Comparison of ENCODE assay signal across 22 cellular contexts in genomic region chrX:22313757-22314156, GRCh38. TPM values are rescaled to one million over a fixed set of nuclear protein-coding genes. Genes with fewer than 3 reads are reported as not detected.
A peak's percentile ranks its signal among the peaks of the same experiment; 100 is the strongest.
DNase-seq lines count a peak whose midpoint lies in the region; FAIRE-seq and TF ChIP-seq lines count a peak whose summit lies in the region.
"Had no signal": no experiment of that assay in that cellular context is flagged by ENCODE, and none has a peak within 500 bp of the region (broad histone marks: within the 10 kb centered on the region; RNA-seq: fewer than 3 reads in every experiment).

No MANE protein-coding gene starts in this region.

- H2BK15ac ChIP-seq in H1 (ENCODE audit: low read length), result no peak overlapping the region

- peak overlapping the region; percentile 12; the same call in 1 of the 2 replicates for H2BK12ac ChIP-seq in H1 (ENCODE audit: low read depth, low read length)

- 0 out of 2 replicates have a peak overlapping the region, but pooled peaks have one; percentile 79 for H2BK5ac ChIP-seq in H1 (ENCODE audit: low read depth, low read length)

- H3K36me3 Mint-ChIP-seq in activated CD4-positive, alpha-beta memory T cell treated with anti-CD3 and anti-CD28 coated beads for 36 hours, result no peaks in the 10 kb centered on the region
- H3K36me3 Mint-ChIP-seq: CD8-positive, alpha-beta T cell had no signal

- no peak overlapping the region for H3K4ac ChIP-seq in H1 (replicated peaks; ENCODE audit: insufficient read length, low read depth, low read length)

- no peak overlapping the region for H4K91ac ChIP-seq in H1 (replicated peaks; ENCODE audit: insufficient read length, low read length)

- H3K14ac ChIP-seq in H1 (ENCODE audit: insufficient read length), result no peak overlapping the region

- no peaks in the 10 kb centered on the region for H3K9me3 Mint-ChIP-seq in activated CD4-positive, alpha-beta memory T cell treated with anti-CD3 and anti-CD28 coated beads for 36 hours
- H3K9me3 Mint-ChIP-seq: CD8-positive, alpha-beta T cell had no signal

- no peak overlapping the region for H3K23ac ChIP-seq in H1 (ENCODE audit: insufficient read length)

- H3K27me3 ChIP-seq in H1 (replicated peaks in 1 of 4; ENCODE audit: control insufficient read depth in 3 of 4, extremely low read depth in 1 of 4, insufficient read depth in 3 of 4, low read length in 3 of 4), result no peaks in the 10 kb centered on the region
- H3K27me3 ChIP-seq: BLaER1 treated with 17β-estradiol and CSF1 and Interleukin-3, amounts not matched to agents 10 nM and 100 nM had no signal

- H3K27ac Mint-ChIP-seq in activated CD4-positive, alpha-beta memory T cell treated with anti-CD3 and anti-CD28 coated beads for 36 hours, result no peak overlapping the region
- H3K27ac Mint-ChIP-seq: CD8-positive, alpha-beta T cell had no signal

- H2BK120ac ChIP-seq in H1 (replicated peaks; ENCODE audit: low read depth, low read length), result no peak overlapping the region

- TF ChIP-seq EP300 in H1 (IDR thresholded peaks at IDR 0.05; ENCODE audit: borderline replicate concordance in 1 of 2, low read depth in 2 of 2, low read length in 2 of 2), result no peak

- H2BK20ac ChIP-seq in H1 (ENCODE audit: low read length), result peak overlapping the region; percentile 21; the same call in 1 of the 2 replicates

- H2AFZ ChIP-seq in H1 (ENCODE audit: low read length), result no peak overlapping the region

- no peak overlapping the region for H3K56ac ChIP-seq in H1 (replicated peaks; ENCODE audit: insufficient read length, low read depth, low read length)

- no peaks in the 10 kb centered on the region for H3K23me2 ChIP-seq in H1 (ENCODE audit: low read depth, low read length)

- no peaks in the 10 kb centered on the region for H3K79me2 ChIP-seq in H1 (ENCODE audit: control insufficient read depth in 1 of 2, insufficient read depth in 2 of 2, low read length in 2 of 2)

- peaks cover 4% of the 10 kb centered on the region for H3K27me3 Mint-ChIP-seq in activated CD4-positive, alpha-beta memory T cell treated with anti-CD3 and anti-CD28 coated beads for 36 hours

- no peak overlapping the region for H3K9ac ChIP-seq in H1 (replicated peaks in 1 of 4; ENCODE audit: extremely low read depth in 1 of 4, low read depth in 3 of 4, low read length in 3 of 4)
- H3K9ac ChIP-seq: BLaER1 treated with 17β-estradiol and CSF1 and Interleukin-3, amounts not matched to agents 10 nM and 100 nM had no signal

- H3K18ac ChIP-seq in H1 (ENCODE audit: extremely low read depth, low read length), result no peak overlapping the region; the same call in 1 of the 2 replicates

- no peaks in the 10 kb centered on the region for H3K36me3 ChIP-seq in H1 (ENCODE audit: control insufficient read depth in 2 of 4, insufficient read depth in 4 of 4, low read length in 3 of 4)
- H3K36me3 ChIP-seq: BLaER1 treated with 17β-estradiol and CSF1 and Interleukin-3, amounts not matched to agents 10 nM and 100 nM had no signal

- no peak overlapping the region for H3K4me3 Mint-ChIP-seq in activated CD4-positive, alpha-beta memory T cell treated with anti-CD3 and anti-CD28 coated beads for 36 hours
- H3K4me3 Mint-ChIP-seq: CD8-positive, alpha-beta T cell had no signal

- DNase-seq in EH (ENCODE audit: low read depth) (peak; percentile 53), NCI-H82 (lab: John Stamatoyannopoulos, UW) (peak; percentile 50), H1 (ENCODE audit: low read depth in 1 of 2, low spot score in 2 of 2) (no peak), iPS-NIHi7 (ENCODE audit: extremely low spot score) (peak; percentile 17), NCI-H146 treated with DMSO at 0.1 percent for 48 hours (lab: John Stamatoyannopoulos, UW; ENCODE audit: unreplicated experiment) (no peak), NCI-H526 (lab: John Stamatoyannopoulos, UW) (no peak), activated gamma-delta T cell (lab: John Stamatoyannopoulos, UW) (no peak)
- no peak for DNase-seq in activated CD4-positive, alpha-beta memory T cell treated with anti-CD3 and anti-CD28 coated beads for 36 hours
- DNase-seq: Calu3; CD8-positive, alpha-beta T cell; GOT3; KG1; MV-4-11; NCI-H1930; NCI-H345; NCI-H69; NK-92 treated with Interleukin-12 subunit alpha and Interleukin-12 subunit beta, amount 100 ng/mL, for 24 hours; Right ventricle myocardium superior had no signal

- H3K27ac ChIP-seq in H1 (ENCODE audit: low read depth, low read length), result no peak overlapping the region
- H3K27ac ChIP-seq: BLaER1 treated with 17β-estradiol and CSF1 and Interleukin-3, amounts not matched to agents 10 nM and 100 nM; SK-N-MC had no signal

- no peak for TF ChIP-seq RAD21 in H1 (IDR thresholded peaks at IDR 0.05 in 1 of 2, conservative IDR thresholded peaks at IDR 0.05 in 1 of 2; ENCODE audit: low read depth in 2 of 2, low read length in 2 of 2)

- TF ChIP-seq CTCF in H1 (IDR thresholded peaks at IDR 0.05; ENCODE audit: control extremely low read depth in 1 of 3, insufficient read depth in 1 of 3, low read depth in 1 of 3, low read length in 3 of 3), result no peak

- intact Hi-C loops in activated CD4-positive, alpha-beta memory T cell treated with anti-CD3 and anti-CD28 coated beads for 36 hours (cut with micrococcal nuclease), result no loop called here

- H3K79me1 ChIP-seq in H1 (ENCODE audit: low read depth, low read length), result no peaks in the 10 kb centered on the region

- CTCF ChIA-PET in H1 (lab: Charles Lee; ENCODE audit: partially characterized antibody), result interaction anchor here (1.1 kb wide), 1 partner anchor 435 kb away, joined by 3 read pairs; no protein-coding TSS in a partner anchor
- CTCF ChIA-PET in activated CD4-positive, alpha-beta memory T cell treated with anti-CD3 and anti-CD28 coated beads for 36 hours (lab: Charles Lee), result no interaction called here

- no peak overlapping the region; the same call in 1 of the 2 replicates for H2AK5ac ChIP-seq in H1 (ENCODE audit: low read depth, low read length)

- no peak overlapping the region for H4K8ac ChIP-seq in H1 (ENCODE audit: extremely low read depth, insufficient read depth, low read length)

- no peak for TF ChIP-seq POLR2A in H1 (IDR thresholded peaks at IDR 0.05; ENCODE audit: control extremely low read depth in 1 of 2, low read depth in 2 of 2, low read length in 2 of 2)

- POLR2A ChIA-PET in H1 (lab: Charles Lee; ENCODE audit: partially characterized antibody), result no interaction called here
- POLR2A ChIA-PET in activated CD4-positive, alpha-beta memory T cell treated with anti-CD3 and anti-CD28 coated beads for 36 hours (lab: Charles Lee), result no interaction called here

- no peak overlapping the region for H3K4me3 ChIP-seq in H1 (ENCODE audit: extremely low read depth in 1 of 4, insufficient read depth in 2 of 4, low read depth in 3 of 4, low read length in 4 of 4)
- H3K4me3 ChIP-seq: BLaER1 treated with 17β-estradiol and CSF1 and Interleukin-3, amounts not matched to agents 10 nM and 100 nM; SK-N-MC had no signal

- no peaks in the 10 kb centered on the region for H4K20me1 ChIP-seq in H1 (replicated peaks in 1 of 2; ENCODE audit: control insufficient read depth in 1 of 2, insufficient read depth in 2 of 2, low read length in 2 of 2)
- H4K20me1 ChIP-seq: BLaER1 treated with 17β-estradiol and CSF1 and Interleukin-3, amounts not matched to agents 10 nM and 100 nM had no signal

- WGBS in H1 (ENCODE audit: extremely low coverage in 1 of 2, insufficient coverage in 1 of 2, insufficient read length in 1 of 2, insufficient replicate concordance in 2 of 2, low coverage in 1 of 2, low lambda C conversion rate in 2 of 2, missing lambda C conversion rate in 1 of 2), 2 experiments, result 59% methylated on average over 3 of the region's 3 CpGs; no CpG with 5 or more reads in 1 of the 2 experiments

- no peaks in the 10 kb centered on the region for H3K9me3 ChIP-seq in H1 (ENCODE audit: insufficient read depth in 2 of 2, low read depth in 1 of 2, low read length in 1 of 2)

- H3K4me1 Mint-ChIP-seq in activated CD4-positive, alpha-beta memory T cell treated with anti-CD3 and anti-CD28 coated beads for 36 hours (ENCODE audit: low read depth), result no peaks in the 10 kb centered on the region

- H3K4me2 ChIP-seq in H1 (ENCODE audit: insufficient read depth in 1 of 2, low read depth in 2 of 2, low read length in 2 of 2), result no peak overlapping the region; a peak in 1 of 4 replicates

- peaks cover 0 to 4% (median 2%) of the 10 kb centered on the region in 4 experiments; a peak in 4 of 7 replicates for H3K4me1 ChIP-seq in H1 (replicated peaks in 1 of 4; ENCODE audit: control insufficient read depth in 3 of 4, insufficient read depth in 4 of 4, low read length in 3 of 4)

- FAIRE-seq in H1 (lab: Jason Lieb, UNC), result peak; percentile 72
- FAIRE-seq: A204.1, HepG2 had no signal

- H4K5ac ChIP-seq in H1 (ENCODE audit: insufficient read length, low read depth, low read length), result no peak overlapping the region

TF ChIP-seq in H1, 55 proteins besides CTCF, POLR2A, EP300 and RAD21:
- TF ChIP-seq SIX5 (IDR thresholded peaks at IDR 0.05; ENCODE audit: low read depth, low read length) (no peak), SRF (IDR thresholded peaks at IDR 0.05; ENCODE audit: low read depth, low read length) (peak; percentile 52)

RNA-seq across cellular contexts. Expression of gene CBLL2, which starts 41.0 kb away (rescaled TPM):
- not detected in 2 replicates for total RNA-seq in H1 (2021; fragmentation: NEBNext Ultra II Directional; extraction: Animal tissue kit (Norgen Biotek cat#: 25700))
- polyA plus RNA-seq in H1 (2011; rRNA removed), result not detected in 2 replicates
- polyA plus RNA-seq in H1 (2011; cell fraction: cytosol; rRNA removed), result not detected
- polyA plus RNA-seq in H1 (2011; cell fraction: nucleus; rRNA removed), result not detected
- not detected in 4 replicates for polyA plus RNA-seq in H1 (2012, experiment 1 of 2)
- not detected for polyA plus RNA-seq in H1 (2012, experiment 2 of 2)
- polyA plus RNA-seq in H1 (2013, experiment 1 of 2), result not detected
- polyA plus RNA-seq in H1 (2013, experiment 2 of 2), result not detected
- not detected in 2 replicates for polyA minus RNA-seq in H1 (2011; rRNA and poly(A)+ RNA removed)
- not detected for polyA minus RNA-seq in H1 (2011; cell fraction: cytosol; rRNA and poly(A)+ RNA removed)
- not detected for polyA minus RNA-seq in H1 (2011; cell fraction: nucleus; rRNA and poly(A)+ RNA removed)
- not detected for total RNA-seq in activated CD4-positive, alpha-beta memory T cell treated with anti-CD3 and anti-CD28 coated beads for 36 hours
- total RNA-seq: Calu3; CD8-positive, alpha-beta T cell; HepG2; Right ventricle myocardium superior had no signal
- polyA plus RNA-seq: HepG2 had no signal

Comparison
In these comparisons a context has a peak if more than half of its experiments do, and no peak if none do; other contexts are left out.
1. DNase-seq: peak in EH (single experiment), NCI-H82 (single experiment) and iPS-NIHi7 (single experiment); none in H1 (0 of 2), NCI-H146 treated with DMSO at 0.1 percent for 48 hours (single experiment), NCI-H526 (0 of 2), activated CD4-positive, alpha-beta memory T cell treated with anti-CD3 and anti-CD28 coated beads for 36 hours (single experiment) and activated gamma-delta T cell (single experiment).